ENCODE assay signal across 14 cellular contexts in the genomic region with DNA sequence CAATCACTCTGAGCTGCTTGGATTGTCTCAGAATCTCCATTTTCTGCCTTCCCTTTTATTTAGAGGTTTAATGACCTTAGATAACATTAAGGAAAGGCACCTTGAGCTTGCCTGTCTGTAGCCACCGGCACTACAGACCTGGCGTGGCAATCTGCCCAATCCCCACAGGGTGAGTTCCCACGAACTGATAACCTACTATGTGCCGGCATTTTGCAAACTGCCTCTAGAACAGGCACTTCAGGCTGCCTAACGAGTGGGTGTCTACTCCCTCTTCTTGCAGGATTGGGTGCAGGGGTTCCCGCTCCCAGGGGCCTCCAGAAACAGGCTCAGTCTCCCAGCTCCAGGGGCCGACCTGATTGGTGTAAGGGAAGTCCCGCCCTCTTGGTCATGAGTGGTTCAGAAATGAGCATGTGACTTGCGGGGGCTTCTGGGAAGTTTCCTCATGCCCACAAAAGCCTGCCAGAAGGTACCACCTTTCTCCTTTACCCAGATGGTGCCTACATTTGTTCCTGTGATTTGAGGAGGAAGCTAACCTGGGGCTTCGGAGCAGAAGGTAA.
DNase-seq lines count a peak whose midpoint lies in the region; ATAC-seq and TF ChIP-seq lines count a peak whose summit lies in the region.
"Had no signal": no experiment of that assay in that cellular context is flagged by ENCODE, and none has a peak within 500 bp of the region (broad histone marks: within the 10 kb centered on the region; RNA-seq: fewer than 3 reads in every experiment).

No MANE protein-coding gene starts in this region.

- no peaks in the 10 kb centered on the region for H3K36me3 Mint-ChIP-seq in GM23338 (ENCODE audit: low read depth)

- peaks cover 3% of the 10 kb centered on the region; the same call in 1 of the 2 replicates for H3K9me2 ChIP-seq in GM23338 (ENCODE audit: insufficient read depth)

- 0 out of 2 replicates have a peak overlapping the region, but pooled peaks have one; percentile 28 for H2AFZ ChIP-seq in GM23338

- ATAC-seq in GM23338: no peak
- no peak for ATAC-seq in GM19452 (IDR thresholded peaks at IDR 0.05; ENCODE audit: unreplicated experiment)

- CTCF ChIA-PET in RWPE1 (lab: Yijun Ruan, JAX): interaction anchor here (0.7 to 1.6 kb wide), 3 partner anchors 391 to 1355 kb away, joined by 3 read pairs; no protein-coding TSS in a partner anchor

- no peaks in the 10 kb centered on the region for H3K4me1 ChIP-seq in GM23338 (ENCODE audit: insufficient read depth)

- no peak overlapping the region for H3K4me3 Mint-ChIP-seq in GM23338
- H3K4me3 Mint-ChIP-seq: CD4-positive, alpha-beta T cell; H9; IgD-negative memory B cell had no signal

- no peaks in the 10 kb centered on the region for H3K79me2 ChIP-seq in GM23338 (replicated peaks; ENCODE audit: insufficient read depth)

- H3K4me2 ChIP-seq in GM23338: no peak overlapping the region

- H3K27me3 Mint-ChIP-seq in GM23338 (ENCODE audit: insufficient read depth, low read depth, poor library complexity): peaks cover 6% of the 10 kb centered on the region
- H3K27me3 Mint-ChIP-seq: CD4-positive, alpha-beta T cell had no signal

- no peaks in the 10 kb centered on the region; the same call in 1 of the 2 replicates for H4K20me1 ChIP-seq in GM23338 (replicated peaks; ENCODE audit: insufficient read depth)

- no peak for DNase-seq in GM23338 (ENCODE audit: low spot score)
- no peak for DNase-seq in RWPE1 (ENCODE audit: low spot score)
- peak; percentile 34 for DNase-seq in islet precursor cell
- DNase-seq in activated effector memory CD4-positive, alpha-beta T cell treated with anti-CD3 and anti-CD28 coated beads, Interleukin-2, amount 50 U/mL, for 16 hours: no peak
- DNase-seq in NCI-H1417 treated with DMSO at 0.1 percent for 48 hours (lab: John Stamatoyannopoulos, UW): no peak
- DNase-seq: AML-193; Caco-2; CD4-positive, alpha-beta T cell; DMS79; GDM1; H9 had no signal

- H3K27me3 ChIP-seq in GM23338 (ENCODE audit: insufficient read depth): no peaks in the 10 kb centered on the region

- no peak overlapping the region for H3K27ac ChIP-seq in GM23338 (ENCODE audit: low read depth)
- H3K27ac ChIP-seq in RWPE1: peak overlapping the region; percentile 10; the same call in 1 of the 2 replicates
- H3K27ac ChIP-seq: C4-2B had no signal

- POLR2A ChIA-PET in RWPE1 (lab: Yijun Ruan, JAX; ENCODE audit: low non-redundant PET): no interaction called here

- no peak overlapping the region for H3K27ac Mint-ChIP-seq in GM23338
- H3K27ac Mint-ChIP-seq: CD4-positive, alpha-beta T cell; IgD-negative memory B cell had no signal

- no peaks in the 10 kb centered on the region for H3K36me3 ChIP-seq in GM23338 (ENCODE audit: insufficient read depth)

- TF ChIP-seq CTCF in GM23338 (conservative IDR thresholded peaks at IDR 0.05; ENCODE audit: low read depth in 2 of 2) (no peak), RWPE1 (conservative IDR thresholded peaks at IDR 0.05; ENCODE audit: low read depth) (no peak)

- no peak overlapping the region for H3K4me3 ChIP-seq in GM23338

- H3K9me3 Mint-ChIP-seq in GM23338: no peaks in the 10 kb centered on the region
- H3K9me3 Mint-ChIP-seq: CD4-positive, alpha-beta T cell; H9; IgD-negative memory B cell had no signal

- peaks cover 7% of the 10 kb centered on the region; the same call in 2 of the 3 replicates for H3K4me1 Mint-ChIP-seq in GM23338

- H3F3A ChIP-seq in GM23338 (replicated peaks; ENCODE audit: low read depth): no peaks in the 10 kb centered on the region

TF ChIP-seq in GM23338, 12 proteins besides CTCF, POLR2A, EP300 and RAD21:
- TF ChIP-seq, protein P1, sequence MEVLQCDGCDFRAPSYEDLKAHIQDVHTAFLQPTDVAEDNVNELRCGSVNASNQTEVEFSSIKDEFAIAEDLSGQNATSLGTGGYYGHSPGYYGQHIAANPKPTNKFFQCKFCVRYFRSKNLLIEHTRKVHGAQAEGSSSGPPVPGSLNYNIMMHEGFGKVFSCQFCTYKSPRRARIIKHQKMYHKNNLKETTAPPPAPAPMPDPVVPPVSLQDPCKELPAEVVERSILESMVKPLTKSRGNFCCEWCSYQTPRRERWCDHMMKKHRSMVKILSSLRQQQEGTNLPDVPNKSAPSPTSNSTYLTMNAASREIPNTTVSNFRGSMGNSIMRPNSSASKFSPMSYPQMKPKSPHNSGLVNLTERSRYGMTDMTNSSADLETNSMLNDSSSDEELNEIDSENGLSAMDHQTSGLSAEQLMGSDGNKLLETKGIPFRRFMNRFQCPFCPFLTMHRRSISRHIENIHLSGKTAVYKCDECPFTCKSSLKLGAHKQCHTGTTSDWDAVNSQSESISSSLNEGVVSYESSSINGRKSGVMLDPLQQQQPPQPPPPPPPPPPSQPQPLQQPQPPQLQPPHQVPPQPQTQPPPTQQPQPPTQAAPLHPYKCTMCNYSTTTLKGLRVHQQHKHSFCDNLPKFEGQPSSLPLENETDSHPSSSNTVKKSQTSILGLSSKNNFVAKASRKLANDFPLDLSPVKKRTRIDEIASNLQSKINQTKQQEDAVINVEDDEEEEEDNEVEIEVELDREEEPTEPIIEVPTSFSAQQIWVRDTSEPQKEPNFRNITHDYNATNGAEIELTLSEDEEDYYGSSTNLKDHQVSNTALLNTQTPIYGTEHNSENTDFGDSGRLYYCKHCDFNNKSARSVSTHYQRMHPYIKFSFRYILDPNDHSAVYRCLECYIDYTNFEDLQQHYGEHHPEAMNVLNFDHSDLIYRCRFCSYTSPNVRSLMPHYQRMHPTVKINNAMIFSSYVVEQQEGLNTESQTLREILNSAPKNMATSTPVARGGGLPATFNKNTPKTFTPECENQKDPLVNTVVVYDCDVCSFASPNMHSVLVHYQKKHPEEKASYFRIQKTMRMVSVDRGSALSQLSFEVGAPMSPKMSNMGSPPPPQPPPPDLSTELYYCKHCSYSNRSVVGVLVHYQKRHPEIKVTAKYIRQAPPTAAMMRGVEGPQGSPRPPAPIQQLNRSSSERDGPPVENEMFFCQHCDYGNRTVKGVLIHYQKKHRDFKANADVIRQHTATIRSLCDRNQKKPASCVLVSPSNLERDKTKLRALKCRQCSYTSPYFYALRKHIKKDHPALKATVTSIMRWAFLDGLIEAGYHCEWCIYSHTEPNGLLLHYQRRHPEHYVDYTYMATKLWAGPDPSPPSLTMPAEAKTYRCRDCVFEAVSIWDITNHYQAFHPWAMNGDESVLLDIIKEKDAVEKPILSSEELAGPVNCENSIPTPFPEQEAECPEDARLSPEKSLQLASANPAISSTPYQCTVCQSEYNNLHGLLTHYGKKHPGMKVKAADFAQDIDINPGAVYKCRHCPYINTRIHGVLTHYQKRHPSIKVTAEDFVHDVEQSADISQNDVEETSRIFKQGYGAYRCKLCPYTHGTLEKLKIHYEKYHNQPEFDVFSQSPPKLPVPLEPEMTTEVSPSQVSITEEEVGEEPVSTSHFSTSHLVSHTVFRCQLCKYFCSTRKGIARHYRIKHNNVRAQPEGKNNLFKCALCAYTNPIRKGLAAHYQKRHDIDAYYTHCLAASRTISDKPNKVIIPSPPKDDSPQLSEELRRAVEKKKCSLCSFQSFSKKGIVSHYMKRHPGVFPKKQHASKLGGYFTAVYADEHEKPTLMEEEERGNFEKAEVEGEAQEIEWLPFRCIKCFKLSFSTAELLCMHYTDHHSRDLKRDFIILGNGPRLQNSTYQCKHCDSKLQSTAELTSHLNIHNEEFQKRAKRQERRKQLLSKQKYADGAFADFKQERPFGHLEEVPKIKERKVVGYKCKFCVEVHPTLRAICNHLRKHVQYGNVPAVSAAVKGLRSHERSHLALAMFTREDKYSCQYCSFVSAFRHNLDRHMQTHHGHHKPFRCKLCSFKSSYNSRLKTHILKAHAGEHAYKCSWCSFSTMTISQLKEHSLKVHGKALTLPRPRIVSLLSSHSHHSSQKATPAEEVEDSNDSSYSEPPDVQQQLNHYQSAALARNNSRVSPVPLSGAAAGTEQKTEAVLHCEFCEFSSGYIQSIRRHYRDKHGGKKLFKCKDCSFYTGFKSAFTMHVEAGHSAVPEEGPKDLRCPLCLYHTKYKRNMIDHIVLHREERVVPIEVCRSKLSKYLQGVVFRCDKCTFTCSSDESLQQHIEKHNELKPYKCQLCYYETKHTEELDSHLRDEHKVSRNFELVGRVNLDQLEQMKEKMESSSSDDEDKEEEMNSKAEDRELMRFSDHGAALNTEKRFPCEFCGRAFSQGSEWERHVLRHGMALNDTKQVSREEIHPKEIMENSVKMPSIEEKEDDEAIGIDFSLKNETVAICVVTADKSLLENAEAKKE (CRISPR knock-in tag; IDR thresholded peaks at IDR 0.05): no peak
- TF ChIP-seq, protein P2, sequence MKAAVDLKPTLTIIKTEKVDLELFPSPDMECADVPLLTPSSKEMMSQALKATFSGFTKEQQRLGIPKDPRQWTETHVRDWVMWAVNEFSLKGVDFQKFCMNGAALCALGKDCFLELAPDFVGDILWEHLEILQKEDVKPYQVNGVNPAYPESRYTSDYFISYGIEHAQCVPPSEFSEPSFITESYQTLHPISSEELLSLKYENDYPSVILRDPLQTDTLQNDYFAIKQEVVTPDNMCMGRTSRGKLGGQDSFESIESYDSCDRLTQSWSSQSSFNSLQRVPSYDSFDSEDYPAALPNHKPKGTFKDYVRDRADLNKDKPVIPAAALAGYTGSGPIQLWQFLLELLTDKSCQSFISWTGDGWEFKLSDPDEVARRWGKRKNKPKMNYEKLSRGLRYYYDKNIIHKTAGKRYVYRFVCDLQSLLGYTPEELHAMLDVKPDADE (IDR thresholded peaks at IDR 0.05): no peak
- TF ChIP-seq ZNF331 (CRISPR knock-in tag; IDR thresholded peaks at IDR 0.05; ENCODE audit: low read depth) (no peak), POLR2AphosphoS5 (IDR thresholded peaks at IDR 0.05; ENCODE audit: low read depth) (no peak), CREB1 (CRISPR knock-in tag; IDR thresholded peaks at IDR 0.05; ENCODE audit: low read depth) (no peak), NANOG (IDR thresholded peaks at IDR 0.05; ENCODE audit: borderline replicate concordance) (no peak), EZH2 (IDR thresholded peaks at IDR 0.05; ENCODE audit: low read depth, unreplicated experiment) (no peak), JUNB (IDR thresholded peaks at IDR 0.05; ENCODE audit: unreplicated experiment) (no peak)
